Comparison of ENCODE assay signal across 17 cellular contexts in the genomic region with DNA sequence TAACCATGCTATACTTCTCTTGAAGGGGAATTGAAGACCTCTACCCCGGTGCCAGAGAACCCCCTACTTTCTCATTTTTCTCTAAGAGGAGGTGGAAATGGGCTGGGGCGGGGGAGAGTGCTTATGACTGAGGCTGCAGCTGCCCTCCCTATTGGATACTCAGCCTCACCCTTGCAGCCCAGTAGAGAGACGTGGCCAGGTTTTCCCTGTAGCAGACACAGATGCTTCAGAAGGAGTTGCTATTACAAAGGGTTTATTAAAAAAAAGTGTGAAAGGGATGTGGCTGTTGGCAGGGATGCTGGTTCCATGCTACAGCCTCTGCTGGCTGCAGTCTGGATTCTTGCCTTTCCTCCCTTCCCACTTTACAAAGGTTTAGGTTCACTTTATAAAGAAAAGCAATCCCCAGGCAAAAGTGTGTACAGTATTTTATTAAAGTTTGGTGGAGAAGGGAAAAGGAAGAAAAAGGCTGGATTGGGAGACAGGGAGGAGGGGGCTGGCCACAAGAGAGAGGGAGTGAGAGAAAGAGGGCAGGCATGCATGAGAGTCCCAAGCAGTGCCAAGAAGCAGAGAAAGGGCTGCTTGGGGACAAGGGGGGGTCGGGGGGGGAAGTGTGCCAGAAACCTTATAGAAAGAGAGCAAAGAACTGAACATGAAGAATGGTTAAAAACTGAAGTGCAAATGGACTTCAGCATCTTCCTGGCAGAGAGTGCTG. TPM values are rescaled to one million over a fixed set of nuclear protein-coding genes. Genes with fewer than 3 reads are reported as not detected.
DNase-seq lines count a peak whose midpoint lies in the region; ATAC-seq and TF ChIP-seq lines count a peak whose summit lies in the region.
"Had no signal": no experiment of that assay in that cellular context is flagged by ENCODE, and none has a peak within 500 bp of the region (broad histone marks: within the 10 kb centered on the region; RNA-seq: fewer than 3 reads in every experiment).

No MANE protein-coding gene starts in this region.

- no peak overlapping the region for H3K4me3 Mint-ChIP-seq in GM23338
- H3K4me3 Mint-ChIP-seq: activated CD8-positive, alpha-beta T cell treated with anti-CD3 and anti-CD28 coated beads for 36 hours; effector memory CD8-positive, alpha-beta T cell; natural killer cell treated with Interleukin-12 subunit alpha and Interleukin-12 subunit beta and Interleukin-15 and Interleukin-18, amount 100 ng/mL, for 72 hours had no signal

- peaks cover 14% of the 10 kb centered on the region for H3F3A ChIP-seq in GM23338 (replicated peaks; ENCODE audit: low read depth)

- H3K36me3 Mint-ChIP-seq in GM23338 (ENCODE audit: low read depth): no peaks in the 10 kb centered on the region
- H3K36me3 Mint-ChIP-seq: natural killer cell treated with Interleukin-12 subunit alpha and Interleukin-12 subunit beta and Interleukin-15 and Interleukin-18, amount 100 ng/mL, for 72 hours had no signal

- H3K4me1 ChIP-seq in GM23338 (ENCODE audit: insufficient read depth) (peaks cover 59% of the 10 kb centered on the region), gastrocnemius medialis (peaks cover 12 to 29% of the 10 kb centered on the region in 2 donors), colonic mucosa (peaks cover 10% of the 10 kb centered on the region)

- H3K79me2 ChIP-seq in GM23338 (replicated peaks; ENCODE audit: insufficient read depth): no peaks in the 10 kb centered on the region

- no peak overlapping the region for H3K27ac ChIP-seq in GM23338 (ENCODE audit: low read depth)
- peak overlapping the region; percentile 84 to 90 (median 87) for H3K27ac ChIP-seq in gastrocnemius medialis
- H3K27ac ChIP-seq in colonic mucosa: no peak overlapping the region
- H3K27ac ChIP-seq: C4-2B had no signal

- no peaks in the 10 kb centered on the region for H3K36me3 ChIP-seq in GM23338 (ENCODE audit: insufficient read depth)
- H3K36me3 ChIP-seq in gastrocnemius medialis: no peaks in the 10 kb centered on the region
- H3K36me3 ChIP-seq in colonic mucosa: no peaks in the 10 kb centered on the region

- no peak overlapping the region for H3K9ac ChIP-seq in colonic mucosa (ENCODE audit: low read depth in 2 of 2, low read length in 2 of 2)

- intact Hi-C loops in gastrocnemius medialis (cut with DNase I; ENCODE audit: low total_unique reads) (no loop called here), colonic mucosa (cut with DNase I) (no loop called here)

- H3K27me3 Mint-ChIP-seq in GM23338 (ENCODE audit: insufficient read depth, low read depth, poor library complexity): peaks cover 39% of the 10 kb centered on the region

- H3K4me1 Mint-ChIP-seq in GM23338: peaks cover 24% of the 10 kb centered on the region

- peak overlapping the region; percentile 100 for H3K4me2 ChIP-seq in GM23338

- no peak for TF ChIP-seq CTCF in GM23338 (conservative IDR thresholded peaks at IDR 0.05; ENCODE audit: low read depth in 2 of 2)
- TF ChIP-seq CTCF in epithelial cell of proximal tubule (conservative IDR thresholded peaks at IDR 0.05; ENCODE audit: low read depth, low read length): no peak
- no peak for TF ChIP-seq CTCF in gastrocnemius medialis (IDR thresholded peaks at IDR 0.05 in 4 of 5, conservative IDR thresholded peaks at IDR 0.05 in 1 of 5)
- TF ChIP-seq CTCF in colonic mucosa (IDR thresholded peaks at IDR 0.05): no peak

- H3K4me3 ChIP-seq in GM23338 (peak overlapping the region; percentile 88), epithelial cell of proximal tubule (ENCODE audit: low read depth, low read length) (peak overlapping the region; percentile 44), gastrocnemius medialis (peak overlapping the region; percentile 44 to 68 (median 54)), colonic mucosa (no peak overlapping the region)
- H3K4me3 ChIP-seq: body of pancreas had no signal

- H3K9me3 ChIP-seq in gastrocnemius medialis: no peaks in the 10 kb centered on the region
- no peaks in the 10 kb centered on the region for H3K9me3 ChIP-seq in colonic mucosa
- H3K9me3 ChIP-seq: body of pancreas had no signal

- in situ Hi-C loops in gastrocnemius medialis (cut with MboI; ENCODE audit: low sequenced_read_pairs in 4 of 4): loop anchor here in 2 of 4 donors (25.0 kb wide), 2 partner anchors 94 to 631 kb away; no protein-coding TSS in a partner anchor

- TF ChIP-seq POLR2A in gastrocnemius medialis (IDR thresholded peaks at IDR 0.05): no peak

- H3K27me3 ChIP-seq in GM23338 (ENCODE audit: insufficient read depth): peaks cover 98% of the 10 kb centered on the region
- H3K27me3 ChIP-seq in gastrocnemius medialis: no peaks in the 10 kb centered on the region
- H3K27me3 ChIP-seq in colonic mucosa: peaks cover 44% of the 10 kb centered on the region

- H3K9me3 Mint-ChIP-seq in GM23338: no peaks in the 10 kb centered on the region
- H3K9me3 Mint-ChIP-seq: activated CD8-positive, alpha-beta T cell treated with anti-CD3 and anti-CD28 coated beads for 36 hours; effector memory CD8-positive, alpha-beta T cell had no signal

- H3K27ac Mint-ChIP-seq in GM23338: no peak overlapping the region
- H3K27ac Mint-ChIP-seq: activated CD8-positive, alpha-beta T cell treated with anti-CD3 and anti-CD28 coated beads for 36 hours; effector memory CD8-positive, alpha-beta T cell; natural killer cell treated with Interleukin-12 subunit alpha and Interleukin-12 subunit beta and Interleukin-15 and Interleukin-18, amount 100 ng/mL, for 72 hours had no signal

- ATAC-seq in GM23338 (no peak), gastrocnemius medialis (no peak)
- ATAC-seq: activated CD8-positive, alpha-beta T cell treated with anti-CD3 and anti-CD28 coated beads for 36 hours; body of pancreas; effector memory CD8-positive, alpha-beta T cell; natural killer cell treated with Interleukin-12 subunit alpha and Interleukin-12 subunit beta and Interleukin-15 and Interleukin-18, amount 100 ng/mL, for 72 hours had no signal

- no peaks in the 10 kb centered on the region for H4K20me1 ChIP-seq in GM23338 (replicated peaks; ENCODE audit: insufficient read depth)

- H3K9me2 ChIP-seq in GM23338 (ENCODE audit: insufficient read depth): no peaks in the 10 kb centered on the region

- H2AFZ ChIP-seq in GM23338: no peak overlapping the region

- DNase-seq in GM23338 (ENCODE audit: low spot score): no peak
- DNase-seq in NCI-H2196 (lab: John Stamatoyannopoulos, UW; ENCODE audit: unreplicated experiment): peak; percentile 52
- DNase-seq in epithelial cell of proximal tubule (ENCODE audit: low read depth): no peak
- DNase-seq in gastrocnemius medialis: no peak
- no peak for DNase-seq in activated CD4-positive, alpha-beta T cell treated with anti-CD3 and anti-CD28 coated beads, Interleukin-2, amount 50 U/mL, for 48 hours
- DNase-seq in colonic mucosa: no peak
- DNase-seq in NCI-H2227 (lab: John Stamatoyannopoulos, UW; ENCODE audit: unreplicated experiment): no peak
- DNase-seq: activated CD8-positive, alpha-beta T cell treated with anti-CD3 and anti-CD28 coated beads for 36 hours; activated effector memory CD4-positive, alpha-beta T cell treated with anti-CD3 and anti-CD28 coated beads, Interleukin-2, amount 50 U/mL, for 16 hours; effector memory CD8-positive, alpha-beta T cell; kidney glomerular epithelial cell; NK-92 treated with Interleukin-12 subunit alpha and Interleukin-12 subunit beta, amount 100 ng/mL, for 24 hours; SHP77 treated with DMSO at 0.1 percent for 48 hours; stimulated activated CD4-positive, alpha-beta T cell treated with anti-CD3 and anti-CD28 coated beads, Interleukin-4, amount 100 ng/mL, for 1 hour had no signal

TF ChIP-seq in GM23338, 12 proteins besides CTCF, POLR2A, EP300 and RAD21 (continues in another document):
- TF ChIP-seq ZNF331 (CRISPR knock-in tag; IDR thresholded peaks at IDR 0.05; ENCODE audit: low read depth): no peak
- TF ChIP-seq, protein P1, sequence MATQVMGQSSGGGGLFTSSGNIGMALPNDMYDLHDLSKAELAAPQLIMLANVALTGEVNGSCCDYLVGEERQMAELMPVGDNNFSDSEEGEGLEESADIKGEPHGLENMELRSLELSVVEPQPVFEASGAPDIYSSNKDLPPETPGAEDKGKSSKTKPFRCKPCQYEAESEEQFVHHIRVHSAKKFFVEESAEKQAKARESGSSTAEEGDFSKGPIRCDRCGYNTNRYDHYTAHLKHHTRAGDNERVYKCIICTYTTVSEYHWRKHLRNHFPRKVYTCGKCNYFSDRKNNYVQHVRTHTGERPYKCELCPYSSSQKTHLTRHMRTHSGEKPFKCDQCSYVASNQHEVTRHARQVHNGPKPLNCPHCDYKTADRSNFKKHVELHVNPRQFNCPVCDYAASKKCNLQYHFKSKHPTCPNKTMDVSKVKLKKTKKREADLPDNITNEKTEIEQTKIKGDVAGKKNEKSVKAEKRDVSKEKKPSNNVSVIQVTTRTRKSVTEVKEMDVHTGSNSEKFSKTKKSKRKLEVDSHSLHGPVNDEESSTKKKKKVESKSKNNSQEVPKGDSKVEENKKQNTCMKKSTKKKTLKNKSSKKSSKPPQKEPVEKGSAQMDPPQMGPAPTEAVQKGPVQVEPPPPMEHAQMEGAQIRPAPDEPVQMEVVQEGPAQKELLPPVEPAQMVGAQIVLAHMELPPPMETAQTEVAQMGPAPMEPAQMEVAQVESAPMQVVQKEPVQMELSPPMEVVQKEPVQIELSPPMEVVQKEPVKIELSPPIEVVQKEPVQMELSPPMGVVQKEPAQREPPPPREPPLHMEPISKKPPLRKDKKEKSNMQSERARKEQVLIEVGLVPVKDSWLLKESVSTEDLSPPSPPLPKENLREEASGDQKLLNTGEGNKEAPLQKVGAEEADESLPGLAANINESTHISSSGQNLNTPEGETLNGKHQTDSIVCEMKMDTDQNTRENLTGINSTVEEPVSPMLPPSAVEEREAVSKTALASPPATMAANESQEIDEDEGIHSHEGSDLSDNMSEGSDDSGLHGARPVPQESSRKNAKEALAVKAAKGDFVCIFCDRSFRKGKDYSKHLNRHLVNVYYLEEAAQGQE (IDR thresholded peaks at IDR 0.05; ENCODE audit: unreplicated experiment): no peak
- TF ChIP-seq ZNF114 (CRISPR knock-in tag; IDR thresholded peaks at IDR 0.05): no peak
- no peak for TF ChIP-seq EZH2phosphoT487 (IDR thresholded peaks at IDR 0.05; ENCODE audit: unreplicated experiment)
- TF ChIP-seq, protein P2, sequence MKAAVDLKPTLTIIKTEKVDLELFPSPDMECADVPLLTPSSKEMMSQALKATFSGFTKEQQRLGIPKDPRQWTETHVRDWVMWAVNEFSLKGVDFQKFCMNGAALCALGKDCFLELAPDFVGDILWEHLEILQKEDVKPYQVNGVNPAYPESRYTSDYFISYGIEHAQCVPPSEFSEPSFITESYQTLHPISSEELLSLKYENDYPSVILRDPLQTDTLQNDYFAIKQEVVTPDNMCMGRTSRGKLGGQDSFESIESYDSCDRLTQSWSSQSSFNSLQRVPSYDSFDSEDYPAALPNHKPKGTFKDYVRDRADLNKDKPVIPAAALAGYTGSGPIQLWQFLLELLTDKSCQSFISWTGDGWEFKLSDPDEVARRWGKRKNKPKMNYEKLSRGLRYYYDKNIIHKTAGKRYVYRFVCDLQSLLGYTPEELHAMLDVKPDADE (IDR thresholded peaks at IDR 0.05): no peak
- no peak for TF ChIP-seq CREB1 (CRISPR knock-in tag; IDR thresholded peaks at IDR 0.05; ENCODE audit: low read depth)

RNA-seq across cellular contexts. Expression of a gene that starts 29.5 kb away (rescaled TPM):
- 2.6 and 4.7 TPM in 2 replicates for total RNA-seq in GM23338 (2014; rRNA removed; shearing (Covaris generic))
- polyA plus RNA-seq in GM23338 (2016; fragmentation: Nextera tagmentation; extraction: Ambion mirVana): 2.4 and 3.9 TPM in 2 replicates
- 2.4 and 5.0 TPM in 2 replicates for total RNA-seq in epithelial cell of proximal tubule
- total RNA-seq in gastrocnemius medialis: 10 to 100 TPM; 24.0 to 40.9 (median 30.6) TPM
- 10 to 100 TPM; 53.0 to 54.0 TPM for total RNA-seq in colonic mucosa
- total RNA-seq: activated CD8-positive, alpha-beta T cell treated with anti-CD3 and anti-CD28 coated beads for 36 hours; natural killer cell treated with Interleukin-12 subunit alpha and Interleukin-12 subunit beta and Interleukin-15 and Interleukin-18, amount 100 ng/mL, for 72 hours had no signal

Comparison
In these comparisons a context has a peak if more than half of its experiments do, and no peak if none do; other contexts are left out.
1. H3K27ac ChIP-seq: peak in gastrocnemius medialis (4 of 4); none in GM23338 (single experiment) and colonic mucosa (single experiment).